Comparison of ENCODE assay signal across 9 cellular contexts in genomic region chr5:177546262-177546741, GRCh38. TPM values are rescaled to one million over a fixed set of nuclear protein-coding genes. Genes with fewer than 3 reads are reported as not detected.
DNase-seq lines count a peak whose midpoint lies in the region; ATAC-seq, FAIRE-seq and TF ChIP-seq lines count a peak whose summit lies in the region.
"Had no signal": no experiment of that assay in that cellular context is flagged by ENCODE, and none has a peak within 500 bp of the region (broad histone marks: within the 10 kb centered on the region; RNA-seq: fewer than 3 reads in every experiment).

No MANE protein-coding gene starts in this region.

- peak overlapping the region; percentile 67 for H3K27ac Mint-ChIP-seq in activated T-cell treated with anti-CD3 and anti-CD28 coated beads, Interleukin-2, amount 50 U/mL, for 24 hours
- peak overlapping the region; percentile 7 for H3K27ac Mint-ChIP-seq in activated T-helper 17 cell treated with anti-CD3 and anti-CD28 coated beads, Interleukin-2, amount 50 U/mL, for 72 hours

- H3K36me3 Mint-ChIP-seq in activated T-cell treated with anti-CD3 and anti-CD28 coated beads, Interleukin-2, amount 50 U/mL, for 24 hours (ENCODE audit: low read depth), result peaks cover 49% of the 10 kb centered on the region
- H3K36me3 Mint-ChIP-seq in activated T-helper 17 cell treated with anti-CD3 and anti-CD28 coated beads, Interleukin-2, amount 50 U/mL, for 72 hours (ENCODE audit: low read depth), result peaks cover 42% of the 10 kb centered on the region

- no peak for DNase-seq in activated T-cell treated with anti-CD3 and anti-CD28 coated beads, Interleukin-2, amount 50 U/mL, for 24 hours
- DNase-seq in activated T-cell treated with anti-CD3 and anti-CD28 coated beads, Interleukin-2, amount 50 U/mL, for 48 hours, result no peak
- DNase-seq in left cardiac atrium (peak; percentile 60), GM12892 (ENCODE audit: insufficient read length) (no peak)
- DNase-seq: CD4-positive, CD25-positive, alpha-beta regulatory T cell had no signal

- peaks cover 3% of the 10 kb centered on the region for H3K36me3 ChIP-seq in skeletal muscle satellite cell (ENCODE audit: insufficient read depth, low read length)

- peaks cover 40% of the 10 kb centered on the region for H3K4me1 Mint-ChIP-seq in activated T-cell treated with anti-CD3 and anti-CD28 coated beads, Interleukin-2, amount 50 U/mL, for 24 hours (ENCODE audit: low read depth)
- H3K4me1 Mint-ChIP-seq in activated T-helper 17 cell treated with anti-CD3 and anti-CD28 coated beads, Interleukin-2, amount 50 U/mL, for 72 hours, result peaks cover 10% of the 10 kb centered on the region

- no peaks in the 10 kb centered on the region for H3K27me3 Mint-ChIP-seq in activated T-cell treated with anti-CD3 and anti-CD28 coated beads, Interleukin-2, amount 50 U/mL, for 24 hours
- no peaks in the 10 kb centered on the region for H3K27me3 Mint-ChIP-seq in activated T-helper 17 cell treated with anti-CD3 and anti-CD28 coated beads, Interleukin-2, amount 50 U/mL, for 72 hours
- H3K27me3 Mint-ChIP-seq: CD4-positive, CD25-positive, alpha-beta regulatory T cell had no signal

- no peak overlapping the region for H3K4me3 Mint-ChIP-seq in activated T-cell treated with anti-CD3 and anti-CD28 coated beads, Interleukin-2, amount 50 U/mL, for 24 hours
- no peak overlapping the region for H3K4me3 Mint-ChIP-seq in activated T-helper 17 cell treated with anti-CD3 and anti-CD28 coated beads, Interleukin-2, amount 50 U/mL, for 72 hours
- H3K4me3 Mint-ChIP-seq: CD4-positive, CD25-positive, alpha-beta regulatory T cell had no signal

- no peaks in the 10 kb centered on the region for H3K27me3 ChIP-seq in skeletal muscle satellite cell (ENCODE audit: control insufficient read depth, insufficient read depth, low read length)

- H3K9me3 Mint-ChIP-seq in activated T-cell treated with anti-CD3 and anti-CD28 coated beads, Interleukin-2, amount 50 U/mL, for 24 hours, result no peaks in the 10 kb centered on the region
- H3K9me3 Mint-ChIP-seq in activated T-helper 17 cell treated with anti-CD3 and anti-CD28 coated beads, Interleukin-2, amount 50 U/mL, for 72 hours, result no peaks in the 10 kb centered on the region
- H3K9me3 Mint-ChIP-seq: CD4-positive, CD25-positive, alpha-beta regulatory T cell had no signal

- H3K9ac ChIP-seq in skeletal muscle satellite cell (ENCODE audit: low read depth, low read length), result peak overlapping the region; percentile 62

- ATAC-seq in activated T-helper 17 cell treated with anti-CD3 and anti-CD28 coated beads, Interleukin-2, amount 50 U/mL, for 72 hours (replicated peaks), result peak; percentile 50
- ATAC-seq in left cardiac atrium (peak; percentile 80 to 85), HG03520 (IDR thresholded peaks at IDR 0.05; ENCODE audit: unreplicated experiment) (no peak), HG03280 (IDR thresholded peaks at IDR 0.05; ENCODE audit: unreplicated experiment) (no peak)

- H3K4me2 ChIP-seq in skeletal muscle satellite cell (ENCODE audit: low read length), result peak overlapping the region; percentile 62

- intact Hi-C loops in left cardiac atrium (cut with DNase I), result no loop called here

- peaks cover 41% of the 10 kb centered on the region for H3K4me1 ChIP-seq in skeletal muscle satellite cell (ENCODE audit: control insufficient read depth, insufficient read depth, low read length)

- no peak for TF ChIP-seq POLR2A in GM12892 (IDR thresholded peaks at IDR 0.05; ENCODE audit: low read depth, low read length)

- H3K4me3 ChIP-seq in skeletal muscle satellite cell (ENCODE audit: low read length), result peak overlapping the region; percentile 41

- no peaks in the 10 kb centered on the region for H3K9me3 ChIP-seq in skeletal muscle satellite cell (replicated peaks; ENCODE audit: low read length)

- no peak for FAIRE-seq in GM12892 (lab: Jason Lieb, UNC)

RNA-seq across cellular contexts. Expression of gene FAM193B, which starts 8.1 kb away (rescaled TPM):
- 10 to 100 TPM; 67.5 to 72.3 TPM for total RNA-seq in activated T-helper 17 cell treated with anti-CD3 and anti-CD28 coated beads, Interleukin-2, amount 50 U/mL, for 72 hours
- total RNA-seq in left cardiac atrium, result 10 to 100 TPM; 26.1 to 30.1 TPM
- 12.7 and 16.5 TPM in 2 replicates for total RNA-seq in skeletal muscle satellite cell (2012; rRNA removed)
- 43.8 TPM for polyA plus RNA-seq in GM12892 (2012; ENCODE audit: missing spikeins)

RNA-seq across cellular contexts. Expression of gene DDX41, which starts 29.5 kb away (rescaled TPM):
- 100 to 1,000 TPM; 116 to 149 TPM for total RNA-seq in activated T-helper 17 cell treated with anti-CD3 and anti-CD28 coated beads, Interleukin-2, amount 50 U/mL, for 72 hours
- 10 to 100 TPM; 33.1 to 53.5 TPM for total RNA-seq in left cardiac atrium
- 64.1 and 139 TPM in 2 replicates for total RNA-seq in skeletal muscle satellite cell (2012; rRNA removed)
- 112 TPM for polyA plus RNA-seq in GM12892 (2012; ENCODE audit: missing spikeins)

RNA-seq across cellular contexts. Expression of gene DOK3, which starts 36.7 kb away (rescaled TPM):
- total RNA-seq in activated T-helper 17 cell treated with anti-CD3 and anti-CD28 coated beads, Interleukin-2, amount 50 U/mL, for 72 hours, result 10 to 100 TPM in 1 of 2 donors, 1 to 10 TPM in 1; 5.6 to 13.7 TPM
- 1 to 10 TPM; 5.3 to 9.0 TPM for total RNA-seq in left cardiac atrium
- total RNA-seq in skeletal muscle satellite cell (2012; rRNA removed), result 1.0 and 3.5 TPM in 2 replicates
- polyA plus RNA-seq in GM12892 (2012; ENCODE audit: missing spikeins), result 27.7 TPM

RNA-seq across cellular contexts. Expression of gene TMED9, which starts 45.7 kb away (rescaled TPM):
- 100 to 1,000 TPM in 1 of 2 donors, 10 to 100 TPM in 1; 97.7 to 118 TPM for total RNA-seq in activated T-helper 17 cell treated with anti-CD3 and anti-CD28 coated beads, Interleukin-2, amount 50 U/mL, for 72 hours
- total RNA-seq in left cardiac atrium, result 100 to 1,000 TPM; 101 to 131 TPM
- 95.8 and 138 TPM in 2 replicates for total RNA-seq in skeletal muscle satellite cell (2012; rRNA removed)
- polyA plus RNA-seq in GM12892 (2012; ENCODE audit: missing spikeins), result 86.8 TPM

RNA-seq across cellular contexts. Expression of gene PDLIM7, which starts 48.9 kb away (rescaled TPM):
- total RNA-seq in activated T-helper 17 cell treated with anti-CD3 and anti-CD28 coated beads, Interleukin-2, amount 50 U/mL, for 72 hours, result 10 to 100 TPM; 34.9 to 38.8 TPM
- total RNA-seq in left cardiac atrium, result 10 to 100 TPM; 50.5 to 94.5 TPM
- 75.3 and 151 TPM in 2 replicates for total RNA-seq in skeletal muscle satellite cell (2012; rRNA removed)
- 12.2 TPM for polyA plus RNA-seq in GM12892 (2012; ENCODE audit: missing spikeins)

Comparison
In these comparisons a context has a peak if more than half of its experiments do, and no peak if none do; other contexts are left out.
1. ATAC-seq: peak in activated T-helper 17 cell treated with anti-CD3 and anti-CD28 coated beads, Interleukin-2, amount 50 U/mL, for 72 hours (single experiment) and left cardiac atrium (2 of 2); none in HG03520 (single experiment) and HG03280 (single experiment).